ENCODE assay signal across 28 cellular contexts in the genomic region with DNA sequence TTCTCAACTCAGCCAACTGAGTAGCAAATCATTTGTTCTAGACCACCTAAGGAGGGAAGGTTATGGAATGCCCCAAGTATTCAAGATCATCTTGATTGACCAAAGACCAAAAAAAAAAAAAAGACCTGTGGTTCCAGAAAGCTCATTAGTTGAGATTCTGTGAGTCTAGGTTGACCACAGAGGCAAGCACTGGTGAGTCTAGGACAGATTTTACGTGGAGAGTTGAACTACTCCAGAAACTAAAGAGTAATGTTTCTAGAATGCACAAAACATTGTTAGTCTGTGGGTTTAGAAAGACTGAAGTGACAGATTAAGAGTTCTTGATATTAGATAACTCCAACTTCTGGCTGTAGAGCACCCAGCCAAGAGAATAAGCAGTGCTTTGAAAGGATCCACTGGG. TPM values are rescaled to one million over a fixed set of nuclear protein-coding genes. Genes with fewer than 3 reads are reported as not detected.
"Had no signal": no experiment of that assay in that cellular context is flagged by ENCODE, and none has a peak within 500 bp of the region (broad histone marks: within the 10 kb centered on the region; RNA-seq: fewer than 3 reads in every experiment).

No MANE protein-coding gene starts in this region.

- H3K36me3 Mint-ChIP-seq: natural killer cell had no signal

- H3K4me3 ChIP-seq: colonic mucosa, esophagus squamous epithelium, heart right ventricle, lower lobe of right lung, ovary, psoas muscle, sigmoid colon, thoracic aorta, tibial nerve, upper lobe of left lung, uterus had no signal

- H3K27ac ChIP-seq: colonic mucosa, esophagus squamous epithelium, heart right ventricle, lower lobe of right lung, ovary, psoas muscle, sigmoid colon, thoracic aorta, tibial nerve, upper lobe of left lung, uterus had no signal

- H3K9me3 Mint-ChIP-seq: dendritic cell treated with granulocyte-macrophage colony-stimulating factor and Interleukin-4, amounts not matched to agents 40 ng/mL and 50 ng/mL, for 4 days; memory B cell; natural killer cell; stimulated activated naive CD8-positive, alpha-beta T cell treated with anti-CD3 and anti-CD28 coated beads, Interleukin-15, Interleukin-2, amounts not matched to agents 100 ng/mL and 50 ng/mL, for 24 hours had no signal

- H3K9me3 ChIP-seq: colonic mucosa, esophagus squamous epithelium, heart right ventricle, lower lobe of right lung, ovary, psoas muscle, sigmoid colon, thoracic aorta, tibial nerve, upper lobe of left lung, uterus had no signal

- H3K27ac Mint-ChIP-seq: dendritic cell treated with granulocyte-macrophage colony-stimulating factor and Interleukin-4, amounts not matched to agents 40 ng/mL and 50 ng/mL, for 4 days; memory B cell; natural killer cell; stimulated activated naive B cell treated with anti-CD40 and anti-IgM and Interleukin-4, amounts not matched to agents 10 μg/mL and 1 μg/mL and 100 μg/mL, for 72 hours; stimulated activated naive CD8-positive, alpha-beta T cell treated with anti-CD3 and anti-CD28 coated beads, Interleukin-15, Interleukin-2, amounts not matched to agents 100 ng/mL and 50 ng/mL, for 24 hours had no signal

- H3K4me3 Mint-ChIP-seq: dendritic cell treated with granulocyte-macrophage colony-stimulating factor and Interleukin-4, amounts not matched to agents 40 ng/mL and 50 ng/mL, for 4 days; memory B cell; natural killer cell; stimulated activated naive B cell treated with anti-CD40 and anti-IgM and Interleukin-4, amounts not matched to agents 10 μg/mL and 1 μg/mL and 100 μg/mL, for 72 hours; stimulated activated naive CD8-positive, alpha-beta T cell treated with anti-CD3 and anti-CD28 coated beads, Interleukin-15, Interleukin-2, amounts not matched to agents 100 ng/mL and 50 ng/mL, for 24 hours had no signal

- H3K27me3 ChIP-seq: colonic mucosa, esophagus squamous epithelium, heart right ventricle, ovary, sigmoid colon, tibial nerve, upper lobe of left lung, uterus had no signal

- DNase-seq: colonic mucosa; effector CD8-positive, alpha-beta T cell; erythroblast; esophagus squamous epithelium; foreskin melanocyte; glutamatergic neuron; heart right ventricle; hippocampal formation; left ventricle myocardium superior; lower lobe of right lung; natural killer cell; occipital lobe; ovary; posterior cingulate gyrus; psoas muscle; right cardiac atrium; sigmoid colon; stimulated activated CD4-positive, alpha-beta T cell treated with anti-CD3 and anti-CD28 coated beads, Interleukin-2, amount 100 ng/mL, for 24 hours; stimulated activated CD4-positive, alpha-beta T cell treated with anti-CD3 and anti-CD28 coated beads, Interleukin-4, amount 100 ng/mL, for 24 hours; stimulated activated naive B cell treated with anti-CD40 and anti-IgM and Interleukin-4, amounts not matched to agents 10 μg/mL and 1 μg/mL and 100 μg/mL, for 72 hours; upper lobe of left lung; uterus had no signal

- H3K36me3 ChIP-seq: colonic mucosa, ovary, uterus had no signal

- H3K27me3 Mint-ChIP-seq: memory B cell; stimulated activated naive B cell treated with anti-CD40 and anti-IgM and Interleukin-4, amounts not matched to agents 10 μg/mL and 1 μg/mL and 100 μg/mL, for 72 hours; stimulated activated naive CD8-positive, alpha-beta T cell treated with anti-CD3 and anti-CD28 coated beads, Interleukin-15, Interleukin-2, amounts not matched to agents 100 ng/mL and 50 ng/mL, for 24 hours had no signal

RNA-seq across cellular contexts. Expression of a gene that starts 46.4 kb away (rescaled TPM):
- total RNA-seq: skeletal muscle tissue had no signal
